10 cellular contexts compared by ENCODE assay signal in genomic region chr7:4694653-4695335, GRCh38. TPM values are rescaled to one million over a fixed set of nuclear protein-coding genes. Genes with fewer than 3 reads are reported as not detected.
A peak's percentile ranks its signal among the peaks of the same experiment; 100 is the strongest.
DNase-seq lines count a peak whose midpoint lies in the region; FAIRE-seq and TF ChIP-seq lines count a peak whose summit lies in the region.
"Had no signal": no experiment of that assay in that cellular context is flagged by ENCODE, and none has a peak within 500 bp of the region (broad histone marks: within the 10 kb centered on the region; RNA-seq: fewer than 3 reads in every experiment).

No MANE protein-coding gene starts in this region.

- peaks cover 20% of the 10 kb centered on the region for H3K4me1 Mint-ChIP-seq in astrocyte (ENCODE audit: low read depth, unreplicated experiment)
- peaks cover 10% of the 10 kb centered on the region for H3K4me1 Mint-ChIP-seq in T-helper 2 cell treated with Interferon-gamma antibody and Interleukin-4, amounts not matched to agents 5 μg/mL and 100 μg/mL, for 36 hours (ENCODE audit: low read depth)

- H4K20me1 ChIP-seq in astrocyte (ENCODE audit: insufficient read depth, low read length) (peaks cover 74% of the 10 kb centered on the region), hepatocyte (ENCODE audit: insufficient read depth, poor library complexity, severe bottlenecking) (peaks cover 68% of the 10 kb centered on the region), OCI-LY7 (ENCODE audit: insufficient read depth, low read length) (peaks cover 14% of the 10 kb centered on the region)

- H3K9me3 Mint-ChIP-seq in astrocyte (ENCODE audit: unreplicated experiment) = no peaks in the 10 kb centered on the region
- no peaks in the 10 kb centered on the region for H3K9me3 Mint-ChIP-seq in T-helper 2 cell treated with Interferon-gamma antibody and Interleukin-4, amounts not matched to agents 5 μg/mL and 100 μg/mL, for 36 hours

- H3K9ac ChIP-seq in astrocyte (ENCODE audit: low read length) (peak overlapping the region; percentile 60), skeletal muscle satellite cell (ENCODE audit: low read depth, low read length) (peak overlapping the region; percentile 43)

- H3K27me3 ChIP-seq in astrocyte (ENCODE audit: insufficient read depth, low read length) (no peaks in the 10 kb centered on the region), hepatocyte (no peaks in the 10 kb centered on the region), skeletal muscle satellite cell (ENCODE audit: control insufficient read depth, insufficient read depth, low read length) (no peaks in the 10 kb centered on the region)

- no TSS peak for BruUV-seq in OCI-LY7 (replicated peaks; lab: Mats Ljungman, UMichigan)

- peaks cover 99% of the 10 kb centered on the region for H3K79me2 ChIP-seq in astrocyte (ENCODE audit: insufficient read depth, low read length)
- peaks cover 100% of the 10 kb centered on the region for H3K79me2 ChIP-seq in hepatocyte
- peaks cover 79% of the 10 kb centered on the region for H3K79me2 ChIP-seq in OCI-LY7 (ENCODE audit: insufficient read depth, low read depth, low read length)

- CTCF ChIA-PET in OCI-LY7 (lab: Charles Lee; ENCODE audit: unreplicated experiment) = no interaction called here

- peak overlapping the region; percentile 53 for H3K27ac Mint-ChIP-seq in astrocyte (ENCODE audit: unreplicated experiment)
- H3K27ac Mint-ChIP-seq in T-helper 2 cell treated with Interferon-gamma antibody and Interleukin-4, amounts not matched to agents 5 μg/mL and 100 μg/mL, for 36 hours = no peak overlapping the region

- peaks cover 13% of the 10 kb centered on the region for H3K4me1 ChIP-seq in astrocyte (ENCODE audit: insufficient read depth, low read length)
- H3K4me1 ChIP-seq in hepatocyte (ENCODE audit: insufficient read depth) = peaks cover 18% of the 10 kb centered on the region
- H3K4me1 ChIP-seq in skeletal muscle satellite cell (ENCODE audit: control insufficient read depth, insufficient read depth, low read length) = peaks cover 49% of the 10 kb centered on the region
- peaks cover under 1% of the 10 kb centered on the region for H3K4me1 ChIP-seq in OCI-LY7 (ENCODE audit: insufficient read depth, low read length, poor library complexity, severe bottlenecking)

- H2AFZ ChIP-seq in astrocyte (ENCODE audit: low read depth, low read length) (no peak overlapping the region), hepatocyte (no peak overlapping the region), OCI-LY7 (ENCODE audit: low read length) (no peak overlapping the region)

- POLR2A ChIA-PET in OCI-LY7 (lab: Charles Lee) = no interaction called here

- H3K4me3 ChIP-seq in astrocyte (ENCODE audit: insufficient read depth, low read depth, low read length) (no peak overlapping the region), hepatocyte (no peak overlapping the region), skeletal muscle satellite cell (ENCODE audit: low read length) (peak overlapping the region; percentile 4), OCI-LY7 (ENCODE audit: low read depth, low read length, poor library complexity, severe bottlenecking) (no peak overlapping the region)

- H3K9me3 ChIP-seq in astrocyte (ENCODE audit: insufficient read depth, low read depth, low read length) (no peaks in the 10 kb centered on the region), hepatocyte (ENCODE audit: low read depth) (no peaks in the 10 kb centered on the region), skeletal muscle satellite cell (replicated peaks; ENCODE audit: low read length) (no peaks in the 10 kb centered on the region), OCI-LY7 (ENCODE audit: low read length) (no peaks in the 10 kb centered on the region)

- no peak for FAIRE-seq in astrocyte (lab: Jason Lieb, UNC)

- intact Hi-C loops in OCI-LY7 (cut with micrococcal nuclease; ENCODE audit: unreplicated experiment) = no loop called here

- H3K36me3 ChIP-seq in astrocyte (ENCODE audit: insufficient read depth, low read length) = no peaks in the 10 kb centered on the region
- no peaks in the 10 kb centered on the region for H3K36me3 ChIP-seq in hepatocyte (replicated peaks; ENCODE audit: insufficient read depth, low read depth)
- H3K36me3 ChIP-seq in skeletal muscle satellite cell (ENCODE audit: insufficient read depth, low read length) = no peaks in the 10 kb centered on the region
- H3K36me3 ChIP-seq in OCI-LY7 (ENCODE audit: insufficient read depth, low read length) = no peaks in the 10 kb centered on the region; the same call in 1 of the 2 replicates

- DNase-seq in D341Med (ENCODE audit: low spot score) (peak; percentile 63), astrocyte (ENCODE audit: low read depth) (peak; percentile 87), hepatocyte (ENCODE audit: low spot score) (peak; percentile 27), activated gamma-delta T cell (lab: John Stamatoyannopoulos, UW) (no peak), OCI-LY7 (ENCODE audit: low spot score) (no peak)
- DNase-seq in T-helper 2 cell treated with Interferon-gamma antibody and Interleukin-4, amounts not matched to agents 5 μg/mL and 100 μg/mL, for 36 hours (ENCODE audit: low spot score) = no peak
- no peak for DNase-seq in activated naive CD4-positive, alpha-beta T cell treated with Interleukin-2 at 50 U/mL for 16 hours
- DNase-seq: DMS153, midbrain had no signal

- no peak overlapping the region for H3K4me3 Mint-ChIP-seq in astrocyte (ENCODE audit: unreplicated experiment)
- H3K4me3 Mint-ChIP-seq in T-helper 2 cell treated with Interferon-gamma antibody and Interleukin-4, amounts not matched to agents 5 μg/mL and 100 μg/mL, for 36 hours = no peak overlapping the region

- H3K4me2 ChIP-seq in astrocyte (ENCODE audit: low read length) = peak overlapping the region; percentile 65
- no peak overlapping the region for H3K4me2 ChIP-seq in hepatocyte
- peak overlapping the region; percentile 64 for H3K4me2 ChIP-seq in skeletal muscle satellite cell (ENCODE audit: low read length)
- H3K4me2 ChIP-seq in OCI-LY7 (ENCODE audit: low read length) = no peak overlapping the region

- H3K27ac ChIP-seq in astrocyte (ENCODE audit: low read depth, low read length) = peak overlapping the region; percentile 74
- H3K27ac ChIP-seq in hepatocyte = peak overlapping the region; percentile 50
- no peak overlapping the region for H3K27ac ChIP-seq in OCI-LY7 (ENCODE audit: low read depth, low read length, poor library complexity, severe bottlenecking)

- H3K27me3 Mint-ChIP-seq in astrocyte (ENCODE audit: low read depth, unreplicated experiment) = no peaks in the 10 kb centered on the region
- no peaks in the 10 kb centered on the region for H3K27me3 Mint-ChIP-seq in T-helper 2 cell treated with Interferon-gamma antibody and Interleukin-4, amounts not matched to agents 5 μg/mL and 100 μg/mL, for 36 hours (ENCODE audit: low read depth)

- H3K9me2 ChIP-seq in hepatocyte (replicated peaks; ENCODE audit: insufficient read depth) = no peaks in the 10 kb centered on the region
- no peaks in the 10 kb centered on the region for H3K9me2 ChIP-seq in OCI-LY7 (ENCODE audit: insufficient read depth, low read length)

- TF ChIP-seq CTCF in astrocyte (IDR thresholded peaks at IDR 0.05; ENCODE audit: insufficient read depth, low read depth, low read length) (no peak), hepatocyte (IDR thresholded peaks at IDR 0.05; ENCODE audit: poor library complexity) (no peak), OCI-LY7 (conservative IDR thresholded peaks at IDR 0.05; ENCODE audit: low read length) (no peak)

- 81% methylated on average over 15 of the region's 15 CpGs for WGBS in hepatocyte (ENCODE audit: low lambda C conversion rate, missing lambda C conversion rate)

- H3K36me3 Mint-ChIP-seq in astrocyte (ENCODE audit: low read depth, unreplicated experiment) = peaks cover 10% of the 10 kb centered on the region
- peaks cover 3% of the 10 kb centered on the region for H3K36me3 Mint-ChIP-seq in T-helper 2 cell treated with Interferon-gamma antibody and Interleukin-4, amounts not matched to agents 5 μg/mL and 100 μg/mL, for 36 hours (ENCODE audit: low read depth)

RNA-seq across cellular contexts. Expression of gene FOXK1, which starts 12.7 kb away (rescaled TPM):
- total RNA-seq in astrocyte (51.8 and 53.6 TPM in 2 replicates), hepatocyte (13.3 and 17.8 TPM in 2 replicates), OCI-LY7 (2022) (32.0 and 34.5 TPM in 2 replicates)
- 7.8 and 8.3 TPM in 2 replicates for polyA plus RNA-seq in hepatocyte
- 25.6 and 34.2 TPM in 2 replicates for total RNA-seq in skeletal muscle satellite cell (2012; rRNA removed)
- total RNA-seq in OCI-LY7 (2014; rRNA removed; shearing (Covaris generic)) = 13.8 and 17.3 TPM in 2 replicates

Comparison
In these comparisons a context has a peak if more than half of its experiments do, and no peak if none do; other contexts are left out.
1. DNase-seq: peak in D341Med (single experiment), astrocyte (single experiment) and hepatocyte (single experiment); none in activated gamma-delta T cell (single experiment), T-helper 2 cell treated with Interferon-gamma antibody and Interleukin-4, amounts not matched to agents 5 μg/mL and 100 μg/mL, for 36 hours (single experiment), activated naive CD4-positive, alpha-beta T cell treated with Interleukin-2 at 50 U/mL for 16 hours (single experiment) and OCI-LY7 (single experiment).
2. H3K4me2 ChIP-seq: peak in astrocyte (single experiment) and skeletal muscle satellite cell (single experiment); none in hepatocyte (single experiment) and OCI-LY7 (single experiment).